1 cellular context compared by ENCODE assay signal in genomic region chr10:14670551-14671240, GRCh38.
TF ChIP-seq lines count a peak whose summit lies in the region.

No MANE protein-coding gene starts in this region.

TF ChIP-seq in H1, 55 proteins besides CTCF, POLR2A, EP300 and RAD21:
- TF ChIP-seq MAX (IDR thresholded peaks at IDR 0.05) (no peak), CBX5 (IDR thresholded peaks at IDR 0.05; ENCODE audit: low read depth, low read length) (no peak), TEAD4 (IDR thresholded peaks at IDR 0.05; ENCODE audit: low read depth, low read length) (no peak)
